1 cellular context compared by ENCODE assay signal in genomic region chr6:35302604-35303218, GRCh38.
TF ChIP-seq lines count a peak whose summit lies in the region.

No MANE protein-coding gene starts in this region.

TF ChIP-seq in GM12878, 131 proteins besides CTCF, POLR2A, EP300 and RAD21 (continued from another document):
- TF ChIP-seq BCL3 (IDR thresholded peaks at IDR 0.05; ENCODE audit: borderline replicate concordance, insufficient read depth, low read depth, low read length, poor library complexity, severe bottlenecking) = no peak
- peak; percentile 66 for TF ChIP-seq RUNX3 (IDR thresholded peaks at IDR 0.05; ENCODE audit: low read length)
- no peak for TF ChIP-seq ZBED1 (IDR thresholded peaks at IDR 0.05; ENCODE audit: borderline replicate concordance)
- TF ChIP-seq SKIL (IDR thresholded peaks at IDR 0.05; ENCODE audit: low read depth, poor library complexity, severe bottlenecking) = no peak
- TF ChIP-seq HSF1 (IDR thresholded peaks at IDR 0.05; ENCODE audit: low read depth, low read length) = no peak
- 0 out of 2 replicates have a peak, but pooled peaks have one; percentile 52 for TF ChIP-seq POLR2AphosphoS2 (IDR thresholded peaks at IDR 0.05; ENCODE audit: low read depth, low read length)
- no peak for TF ChIP-seq ZNF207 (IDR thresholded peaks at IDR 0.05; ENCODE audit: borderline replicate concordance)
- no peak for TF ChIP-seq ZZZ3 (IDR thresholded peaks at IDR 0.05; ENCODE audit: control insufficient read depth, insufficient read length, low read depth)
- TF ChIP-seq ZNF274 (IDR thresholded peaks at IDR 0.05; ENCODE audit: insufficient read depth, insufficient read length) = no peak
- no peak for TF ChIP-seq CREM (IDR thresholded peaks at IDR 0.05; ENCODE audit: low read depth)
